ENCODE assay signal across 8 cellular contexts in the genomic region with DNA sequence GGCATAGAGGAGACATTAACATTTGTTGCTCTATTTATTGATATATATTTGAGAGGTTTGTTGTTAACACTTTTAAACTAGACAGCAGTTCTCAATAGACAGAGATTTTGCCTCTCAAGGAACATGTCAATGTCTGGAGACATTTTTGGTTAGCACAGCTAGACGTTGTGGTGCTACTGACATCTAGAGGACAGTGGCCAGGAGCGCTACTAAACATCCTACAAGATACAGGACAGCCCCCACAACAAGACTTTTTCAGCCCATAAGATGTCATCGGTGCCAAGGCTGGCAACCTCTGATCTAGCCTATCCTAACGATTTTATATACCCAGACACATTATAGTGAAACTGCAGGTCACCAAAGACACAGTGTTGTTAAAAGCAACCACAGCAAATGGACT. TPM values are rescaled to one million over a fixed set of nuclear protein-coding genes. Genes with fewer than 3 reads are reported as not detected.
A peak's percentile ranks its signal among the peaks of the same experiment; 100 is the strongest.
DNase-seq lines count a peak whose midpoint lies in the region; ATAC-seq and TF ChIP-seq lines count a peak whose summit lies in the region.

No MANE protein-coding gene starts in this region.

- no peak for TF ChIP-seq POLR2A in sigmoid colon (IDR thresholded peaks at IDR 0.05)

- peak; percentile 69 for TF ChIP-seq CTCF in brain microvascular endothelial cell (IDR thresholded peaks at IDR 0.05; ENCODE audit: low read depth, low read length, missing control alignments)
- TF ChIP-seq CTCF in sigmoid colon (IDR thresholded peaks at IDR 0.05) = no peak

- peaks cover 0 to 19% (median 11%) of the 10 kb centered on the region in 4 donors for H3K4me1 ChIP-seq in sigmoid colon

- peaks cover 12% of the 10 kb centered on the region for H3K27me3 Mint-ChIP-seq in stimulated activated naive CD8-positive, alpha-beta T cell treated with anti-CD3 and anti-CD28 coated beads, Interleukin-15, amount 100 ng/mL, for 72 hours

- no peak overlapping the region for H3K27ac Mint-ChIP-seq in stimulated activated naive CD8-positive, alpha-beta T cell treated with anti-CD3 and anti-CD28 coated beads, Interleukin-15, amount 100 ng/mL, for 72 hours

- no peak for DNase-seq in stimulated activated naive CD8-positive, alpha-beta T cell treated with anti-CD3 and anti-CD28 coated beads, Interleukin-15, amount 100 ng/mL, for 72 hours
- DNase-seq in stimulated activated naive CD8-positive, alpha-beta T cell treated with anti-CD3 and anti-CD28 coated beads, Interleukin-15, Interleukin-2, amounts not matched to agents 100 U/mL and 50 U/mL, for 24 hours = no peak
- DNase-seq in brain microvascular endothelial cell (peak; percentile 45), renal cortical epithelial cell (ENCODE audit: low read depth) (peak; percentile 44), sigmoid colon (no peak), GF-D8 (lab: John Stamatoyannopoulos, UW) (no peak)
- DNase-seq in activated CD4-positive, alpha-beta T cell treated with anti-CD3 and anti-CD28 coated beads for 1 hour = no peak

- peaks cover 0 to 7% of the 10 kb centered on the region in 2 donors for H3K9me3 Mint-ChIP-seq in stimulated activated naive CD8-positive, alpha-beta T cell treated with anti-CD3 and anti-CD28 coated beads, Interleukin-15, amount 100 ng/mL, for 72 hours

- H3K27ac ChIP-seq in brain microvascular endothelial cell (no peak overlapping the region), sigmoid colon (no peak overlapping the region)

- no peak for TF ChIP-seq EP300 in sigmoid colon (IDR thresholded peaks at IDR 0.05)

- H3K36me3 ChIP-seq in brain microvascular endothelial cell (replicated peaks) = no peaks in the 10 kb centered on the region
- H3K36me3 ChIP-seq in sigmoid colon = no peaks in the 10 kb centered on the region

- no peaks in the 10 kb centered on the region for H3K9me3 ChIP-seq in sigmoid colon

- in situ Hi-C loops in brain microvascular endothelial cell (cut with HindIII; ENCODE audit: low pct_ligation_motif_present, low sequenced_read_pairs) = no loop called here

- H3K4me3 ChIP-seq in brain microvascular endothelial cell (ENCODE audit: low read depth, low read length) = no peak overlapping the region
- no peak overlapping the region for H3K4me3 ChIP-seq in sigmoid colon

- intact Hi-C loops in sigmoid colon (cut with DNase I) = no loop called here

- H3K27me3 ChIP-seq in brain microvascular endothelial cell (replicated peaks) = no peaks in the 10 kb centered on the region
- H3K27me3 ChIP-seq in sigmoid colon = no peaks in the 10 kb centered on the region

- WGBS in sigmoid colon, 2 donors = 35 to 53% methylated on average over 4 of the region's 4 CpGs

- no peak overlapping the region for H3K4me3 Mint-ChIP-seq in stimulated activated naive CD8-positive, alpha-beta T cell treated with anti-CD3 and anti-CD28 coated beads, Interleukin-15, amount 100 ng/mL, for 72 hours

- peak; percentile 62 for ATAC-seq in stimulated activated naive CD8-positive, alpha-beta T cell treated with anti-CD3 and anti-CD28 coated beads, Interleukin-15, amount 100 ng/mL, for 72 hours
- ATAC-seq in stimulated activated naive CD8-positive, alpha-beta T cell treated with anti-CD3 and anti-CD28 coated beads, Interleukin-15, Interleukin-2, amounts not matched to agents 100 U/mL and 50 U/mL, for 24 hours = no peak
- ATAC-seq in HG03442 (IDR thresholded peaks at IDR 0.05; ENCODE audit: unreplicated experiment) = peak; percentile 49

- no peaks in the 10 kb centered on the region for H3K4me1 Mint-ChIP-seq in stimulated activated naive CD8-positive, alpha-beta T cell treated with anti-CD3 and anti-CD28 coated beads, Interleukin-15, amount 100 ng/mL, for 72 hours

RNA-seq across cellular contexts. Expression of a gene that starts 18.4 kb away (rescaled TPM):
- 17.7 and 26.4 TPM in 2 replicates for total RNA-seq in renal cortical epithelial cell
- 10 to 100 TPM; 26.0 to 41.4 (median 28.9) TPM for total RNA-seq in sigmoid colon
- 1 to 10 TPM; 2.1 to 7.6 (median 5.4) TPM for polyA plus RNA-seq in sigmoid colon

Comparison
In these comparisons a context has a peak if more than half of its experiments do, and no peak if none do; other contexts are left out.
1. DNase-seq: peak in brain microvascular endothelial cell (single experiment) and renal cortical epithelial cell (single experiment); none in stimulated activated naive CD8-positive, alpha-beta T cell treated with anti-CD3 and anti-CD28 coated beads, Interleukin-15, amount 100 ng/mL, for 72 hours (0 of 2), stimulated activated naive CD8-positive, alpha-beta T cell treated with anti-CD3 and anti-CD28 coated beads, Interleukin-15, Interleukin-2, amounts not matched to agents 100 U/mL and 50 U/mL, for 24 hours (single experiment), sigmoid colon (single experiment), GF-D8 (single experiment) and activated CD4-positive, alpha-beta T cell treated with anti-CD3 and anti-CD28 coated beads for 1 hour (single experiment).